10 cellular contexts compared by ENCODE assay signal in the genomic region with DNA sequence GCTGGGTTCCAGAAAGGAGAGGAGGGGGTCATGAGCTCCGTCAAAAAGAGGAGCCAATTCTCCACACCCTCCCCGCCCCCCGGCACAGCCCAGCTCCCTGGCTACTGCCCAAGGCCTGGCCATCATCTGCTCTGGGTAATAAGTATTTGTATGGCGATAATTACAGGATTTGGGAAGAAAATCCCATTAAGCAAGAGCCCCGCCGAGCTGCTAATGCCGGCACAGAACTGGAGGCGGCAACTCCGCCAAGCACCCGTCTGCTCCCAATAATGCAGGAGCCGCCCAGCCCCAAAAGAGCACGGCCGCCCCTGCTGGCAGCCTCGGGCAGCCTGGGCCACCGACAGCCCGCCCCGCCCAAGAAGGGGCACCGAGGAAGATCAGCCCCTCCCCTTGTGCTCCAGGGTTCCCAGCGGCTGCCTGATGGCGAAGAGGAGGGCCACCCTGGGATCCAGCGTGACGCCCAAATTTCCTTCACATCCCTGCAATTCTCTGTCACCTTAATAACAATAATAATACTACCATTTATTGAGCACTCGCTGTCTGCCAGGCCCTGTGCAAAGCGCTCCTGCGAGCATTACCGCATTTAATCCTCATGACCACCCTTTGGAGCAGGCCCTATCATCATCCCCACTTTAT. TPM values are rescaled to one million over a fixed set of nuclear protein-coding genes. Genes with fewer than 3 reads are reported as not detected.
DNase-seq lines count a peak whose midpoint lies in the region; ATAC-seq and TF ChIP-seq lines count a peak whose summit lies in the region.
"Had no signal": no experiment of that assay in that cellular context is flagged by ENCODE, and none has a peak within 500 bp of the region (broad histone marks: within the 10 kb centered on the region; RNA-seq: fewer than 3 reads in every experiment).

No MANE protein-coding gene starts in this region.

- H3K4me3 Mint-ChIP-seq in activated T-helper 1 cell treated with anti-CD3 and anti-CD28 coated beads, Interleukin-12 subunit alpha, Interleukin-12 subunit beta, Interleukin-2, Interleukin-4 antibody, amounts not matched to agents 30 ng/mL and 10 ng/mL and 1 ng/mL, durations not matched to agents 14 hours and 24 hours and 36 hours, result no peak overlapping the region
- H3K4me3 Mint-ChIP-seq: activated naive CD8-positive, alpha-beta T cell had no signal

- peaks cover 16% of the 10 kb centered on the region for H3K27me3 ChIP-seq in H7 (ENCODE audit: control insufficient read depth, insufficient read depth, low read length)

- DNase-seq in H7 (peak; percentile 96), NCI-H69 (lab: John Stamatoyannopoulos, UW) (peak; percentile 98), fibroblast of the aortic adventitia (ENCODE audit: low read depth) (no peak), posterior vena cava (ENCODE audit: low spot score) (peak; percentile 60), NK-92 (lab: John Stamatoyannopoulos, UW; ENCODE audit: unreplicated experiment) (no peak)
- no peak for DNase-seq in activated T-helper 1 cell treated with anti-CD3 and anti-CD28 coated beads, Interleukin-12 subunit alpha, Interleukin-12 subunit beta, Interleukin-2, Interleukin-4 antibody, amounts not matched to agents 30 ng/mL and 10 ng/mL and 1 ng/mL, durations not matched to agents 14 hours and 24 hours and 36 hours (ENCODE audit: low spot score)

- intact Hi-C loops in posterior vena cava (cut with DNase I), result loop anchor here in 1 of 2 donors (5.0 kb wide), 1 partner anchor 1198 kb away; no protein-coding TSS in a partner anchor
- intact Hi-C loops in activated T-helper 1 cell treated with anti-CD3 and anti-CD28 coated beads, Interleukin-12 subunit alpha, Interleukin-12 subunit beta, Interleukin-2, Interleukin-4 antibody, amounts not matched to agents 30 ng/mL and 10 ng/mL and 1 ng/mL, durations not matched to agents 14 hours and 24 hours and 36 hours (cut with micrococcal nuclease), result no loop called here

- no peak overlapping the region for H3K4me3 ChIP-seq in H7 (ENCODE audit: insufficient read depth, low read depth, low read length)
- no peak overlapping the region for H3K4me3 ChIP-seq in fibroblast of the aortic adventitia (ENCODE audit: low read depth, low read length)
- H3K4me3 ChIP-seq: SK-N-MC had no signal

- H3K9me3 Mint-ChIP-seq in activated T-helper 1 cell treated with anti-CD3 and anti-CD28 coated beads, Interleukin-12 subunit alpha, Interleukin-12 subunit beta, Interleukin-2, Interleukin-4 antibody, amounts not matched to agents 30 ng/mL and 10 ng/mL and 1 ng/mL, durations not matched to agents 14 hours and 24 hours and 36 hours, result no peaks in the 10 kb centered on the region

- H3K27me3 Mint-ChIP-seq in activated T-helper 1 cell treated with anti-CD3 and anti-CD28 coated beads, Interleukin-12 subunit alpha, Interleukin-12 subunit beta, Interleukin-2, Interleukin-4 antibody, amounts not matched to agents 30 ng/mL and 10 ng/mL and 1 ng/mL, durations not matched to agents 14 hours and 24 hours and 36 hours (ENCODE audit: insufficient read depth), result peaks cover 44% of the 10 kb centered on the region

- no peaks in the 10 kb centered on the region for H3K4me1 Mint-ChIP-seq in activated T-helper 1 cell treated with anti-CD3 and anti-CD28 coated beads, Interleukin-12 subunit alpha, Interleukin-12 subunit beta, Interleukin-2, Interleukin-4 antibody, amounts not matched to agents 30 ng/mL and 10 ng/mL and 1 ng/mL, durations not matched to agents 14 hours and 24 hours and 36 hours (ENCODE audit: low read depth)

- H3K36me3 Mint-ChIP-seq in activated T-helper 1 cell treated with anti-CD3 and anti-CD28 coated beads, Interleukin-12 subunit alpha, Interleukin-12 subunit beta, Interleukin-2, Interleukin-4 antibody, amounts not matched to agents 30 ng/mL and 10 ng/mL and 1 ng/mL, durations not matched to agents 14 hours and 24 hours and 36 hours (ENCODE audit: low read depth), result peaks cover 2% of the 10 kb centered on the region
- H3K36me3 Mint-ChIP-seq: activated naive CD8-positive, alpha-beta T cell had no signal

- no peaks in the 10 kb centered on the region for H3K36me3 ChIP-seq in H7 (replicated peaks; ENCODE audit: control insufficient read depth, insufficient read depth, low read length)

- no peak for ATAC-seq in esophagus mucosa
- ATAC-seq in GM21526 (IDR thresholded peaks at IDR 0.05; ENCODE audit: low FRiP score, unreplicated experiment), result no peak

- peak; percentile 33 for TF ChIP-seq CTCF in fibroblast of the aortic adventitia (IDR thresholded peaks at IDR 0.05; ENCODE audit: insufficient read depth, low read length)

- H3K27ac Mint-ChIP-seq in activated T-helper 1 cell treated with anti-CD3 and anti-CD28 coated beads, Interleukin-12 subunit alpha, Interleukin-12 subunit beta, Interleukin-2, Interleukin-4 antibody, amounts not matched to agents 30 ng/mL and 10 ng/mL and 1 ng/mL, durations not matched to agents 14 hours and 24 hours and 36 hours, result no peak overlapping the region
- H3K27ac Mint-ChIP-seq: activated naive CD8-positive, alpha-beta T cell had no signal

RNA-seq across cellular contexts. Expression of a gene that starts 5.9 kb away (rescaled TPM):
- total RNA-seq in H7 (2014; rRNA removed; shearing (Covaris generic)), result 0.28 and 1.6 TPM in 2 replicates
- total RNA-seq in fibroblast of the aortic adventitia (ENCODE audit: low replicate concordance) (0.09 TPM in 1 of 2 replicates, not detected in the other), posterior vena cava (under 1 TPM; 0.23 to 0.33 TPM), esophagus mucosa (0.16 TPM)
- total RNA-seq in activated T-helper 1 cell treated with anti-CD3 and anti-CD28 coated beads, Interleukin-12 subunit alpha, Interleukin-12 subunit beta, Interleukin-2, Interleukin-4 antibody, amounts not matched to agents 30 ng/mL and 10 ng/mL and 1 ng/mL, durations not matched to agents 14 hours and 24 hours and 36 hours, result 0.08 and 0.15 TPM in 2 replicates

Comparison
In these comparisons a context has a peak if more than half of its experiments do, and no peak if none do; other contexts are left out.
1. DNase-seq: peak in H7 (single experiment), NCI-H69 (single experiment) and posterior vena cava (single experiment); none in fibroblast of the aortic adventitia (single experiment), activated T-helper 1 cell treated with anti-CD3 and anti-CD28 coated beads, Interleukin-12 subunit alpha, Interleukin-12 subunit beta, Interleukin-2, Interleukin-4 antibody, amounts not matched to agents 30 ng/mL and 10 ng/mL and 1 ng/mL, durations not matched to agents 14 hours and 24 hours and 36 hours (single experiment) and NK-92 (single experiment).